ENCODE assay signal across 23 cellular contexts in genomic region chr2:86070868-86071267, GRCh38.
"Had no signal": no experiment of that assay in that cellular context is flagged by ENCODE, and none has a peak within 500 bp of the region (broad histone marks: within the 10 kb centered on the region; RNA-seq: fewer than 3 reads in every experiment).

No MANE protein-coding gene starts in this region.

- H3K9me3 Mint-ChIP-seq: immature natural killer cell; memory B cell; natural killer cell; neural crest cell; stimulated activated effector memory CD8-positive, alpha-beta T cell treated with anti-CD3 and anti-CD28 coated beads, Interleukin-12 subunit alpha, Interleukin-12 subunit beta, amount 100 ng/mL, for 72 hours; stimulated activated naive CD8-positive, alpha-beta T cell treated with anti-CD3 and anti-CD28 coated beads, Interleukin-15, Interleukin-2, amounts not matched to agents 100 ng/mL and 50 ng/mL, for 24 hours had no signal

- H3K4me1 Mint-ChIP-seq: neural crest cell had no signal

- H3K27ac ChIP-seq: epithelial cell of prostate, left lung, vagina had no signal

- ATAC-seq: gastroesophageal sphincter; left lung; lower lobe of right lung; natural killer cell; pancreas; right lobe of liver; stimulated activated effector memory CD8-positive, alpha-beta T cell treated with anti-CD3 and anti-CD28 coated beads, Interleukin-12 subunit alpha, Interleukin-12 subunit beta, amount 100 ng/mL, for 72 hours; upper lobe of right lung had no signal

- H3K9me3 ChIP-seq: esophagus muscularis mucosa, gastroesophageal sphincter, left lung, lower lobe of right lung, pancreas, right lobe of liver, tibial nerve, upper lobe of right lung, vagina had no signal

- H3K27ac Mint-ChIP-seq: mesothelial cell of epicardium; progenitor cell of endocrine pancreas; stimulated activated effector memory CD8-positive, alpha-beta T cell treated with anti-CD3 and anti-CD28 coated beads, Interleukin-12 subunit alpha, Interleukin-12 subunit beta, amount 100 ng/mL, for 72 hours; stimulated activated naive CD8-positive, alpha-beta T cell treated with anti-CD3 and anti-CD28 coated beads, Interleukin-15, Interleukin-2, amounts not matched to agents 100 ng/mL and 50 ng/mL, for 24 hours had no signal

- H3K27me3 ChIP-seq: esophagus muscularis mucosa, gastroesophageal sphincter, left lung, pancreas, right lobe of liver, tibial nerve, upper lobe of right lung, vagina had no signal

- H3K27me3 Mint-ChIP-seq: memory B cell; progenitor cell of endocrine pancreas; stimulated activated naive CD8-positive, alpha-beta T cell treated with anti-CD3 and anti-CD28 coated beads, Interleukin-15, Interleukin-2, amounts not matched to agents 100 ng/mL and 50 ng/mL, for 24 hours had no signal

- H3K4me3 Mint-ChIP-seq: immature natural killer cell; memory B cell; mesothelial cell of epicardium; natural killer cell; neural crest cell; stimulated activated effector memory CD8-positive, alpha-beta T cell treated with anti-CD3 and anti-CD28 coated beads, Interleukin-12 subunit alpha, Interleukin-12 subunit beta, amount 100 ng/mL, for 72 hours; stimulated activated naive CD8-positive, alpha-beta T cell treated with anti-CD3 and anti-CD28 coated beads, Interleukin-15, Interleukin-2, amounts not matched to agents 100 ng/mL and 50 ng/mL, for 24 hours had no signal

- DNase-seq: effector memory CD4-positive, alpha-beta T cell; glutamatergic neuron; immature natural killer cell; left lung; lower lobe of right lung; natural killer cell; pancreas; retina; right lobe of liver; stimulated activated CD4-positive, alpha-beta T cell treated with anti-CD3 and anti-CD28 coated beads, Interleukin-4, amount 100 ng/mL, for 1 hour; stimulated activated CD8-positive, alpha-beta memory T cell treated with anti-CD3 and anti-CD28 coated beads, Interleukin-4, amount 100 ng/mL, for 48 hours; upper lobe of right lung had no signal

- H3K4me3 ChIP-seq: esophagus muscularis mucosa, gastroesophageal sphincter, left lung, lower lobe of right lung, pancreas, right lobe of liver, tibial nerve, upper lobe of right lung, vagina had no signal
